Comparison of ENCODE assay signal across 25 cellular contexts in genomic region chr4:115294717-115295116, GRCh38.
"Had no signal": no experiment of that assay in that cellular context is flagged by ENCODE, and none has a peak within 500 bp of the region (broad histone marks: within the 10 kb centered on the region; RNA-seq: fewer than 3 reads in every experiment).

No MANE protein-coding gene starts in this region.

- H3K4me1 ChIP-seq: left lung, lower lobe of right lung, parathyroid adenoma, right atrium auricular region, stomach, testis, thyroid gland, transverse colon, upper lobe of left lung, vagina had no signal

- H3K27ac ChIP-seq: left lung, lower lobe of right lung, parathyroid adenoma, right atrium auricular region, skin epidermis, stomach, testis, thyroid gland, transverse colon, upper lobe of left lung, vagina had no signal

- H3K79me2 ChIP-seq: parathyroid adenoma had no signal

- H2AFZ ChIP-seq: parathyroid adenoma had no signal

- H3K36me3 ChIP-seq: left lung, lower lobe of right lung, right atrium auricular region, stomach, thyroid gland, transverse colon, upper lobe of left lung, vagina had no signal

- DNase-seq: hippocampal formation; left colon; left lung; lower lobe of right lung; mammary epithelial cell; mesenchymal stem cell; naive thymus-derived CD8-positive, alpha-beta T cell; nucleus accumbens; stimulated activated CD4-positive, alpha-beta T cell treated with anti-CD3 and anti-CD28 coated beads, Interleukin-12 subunit alpha, Interleukin-12 subunit beta, amount 100 ng/mL, for 4 hours; stimulated activated CD4-positive, alpha-beta T cell treated with anti-CD3 and anti-CD28 coated beads, Interleukin-15, amount 100 ng/mL, for 24 hours; stimulated activated CD4-positive, alpha-beta T cell treated with anti-CD3 and anti-CD28 coated beads, Interleukin-2, amount 100 ng/mL, for 24 hours; stimulated activated CD4-positive, alpha-beta T cell treated with anti-CD3 and anti-CD28 coated beads, Interleukin-4, amount 100 ng/mL, for 1 hour; stimulated activated naive B cell treated with anti-CD40 and anti-IgM and Interleukin-4, amounts not matched to agents 10 μg/mL and 1 μg/mL and 100 μg/mL, for 72 hours; stimulated activated naive CD8-positive, alpha-beta T cell treated with anti-CD3 and anti-CD28 coated beads, Interleukin-15, Interleukin-2, amounts not matched to agents 100 U/mL and 50 U/mL, for 24 hours; stomach; testis; thyroid gland; transverse colon; upper lobe of left lung had no signal

- H3K9ac ChIP-seq: parathyroid adenoma had no signal

- ATAC-seq: left colon; left lung; lower lobe of right lung; naive thymus-derived CD8-positive, alpha-beta T cell; sciatic nerve; stimulated activated naive B cell treated with anti-CD40 and anti-IgM and Interleukin-4, amounts not matched to agents 10 μg/mL and 1 μg/mL and 100 μg/mL, for 72 hours; stimulated activated naive CD8-positive, alpha-beta T cell treated with anti-CD3 and anti-CD28 coated beads, Interleukin-15, Interleukin-2, amounts not matched to agents 100 U/mL and 50 U/mL, for 24 hours had no signal

- H3K9me3 ChIP-seq: lower lobe of right lung, right atrium auricular region, stomach, testis, thyroid gland, transverse colon, upper lobe of left lung, vagina had no signal

- H3K4me3 ChIP-seq: left lung, lower lobe of right lung, right atrium auricular region, skin epidermis, stomach, testis, thyroid gland, transverse colon, upper lobe of left lung, vagina had no signal

- FAIRE-seq: keratinocyte had no signal

- H3K27me3 ChIP-seq: left lung, right atrium auricular region, stomach, testis, thyroid gland, transverse colon, upper lobe of left lung, vagina had no signal
